ENCODE assay signal across 8 cellular contexts in the genomic region with DNA sequence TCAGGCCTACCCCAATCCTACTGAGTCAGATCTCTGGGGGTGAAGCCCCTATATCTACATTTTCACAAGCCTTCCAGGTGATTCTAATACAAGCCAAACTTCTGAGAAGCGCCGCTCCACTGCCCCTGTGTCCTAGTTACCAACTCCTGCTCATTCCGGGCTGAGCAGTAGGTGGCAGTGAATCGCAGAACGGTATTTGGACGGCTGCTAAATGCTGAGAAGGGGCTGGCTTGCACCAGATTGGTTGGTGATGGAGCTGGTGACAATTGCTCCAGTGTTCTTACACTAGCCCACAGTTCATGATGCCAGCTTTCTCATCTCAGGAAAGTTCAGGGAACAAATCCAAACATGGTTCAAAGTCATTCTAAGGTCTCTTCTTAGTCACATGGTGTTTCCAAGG. TPM values are rescaled to one million over a fixed set of nuclear protein-coding genes. Genes with fewer than 3 reads are reported as not detected.
DNase-seq lines count a peak whose midpoint lies in the region; FAIRE-seq and TF ChIP-seq lines count a peak whose summit lies in the region.

No MANE protein-coding gene starts in this region.

- intact Hi-C loops in kidney (cut with DNase I) = loop anchor here (5.0 kb wide), 1 partner anchor 160 kb away; no protein-coding TSS in a partner anchor

- H3K4me1 ChIP-seq in kidney (ENCODE audit: control insufficient read depth in 1 of 2, insufficient read depth in 1 of 2, low read depth in 1 of 2, low read length in 2 of 2) = peaks cover 5 to 10% of the 10 kb centered on the region in 2 donors

- H3K27ac ChIP-seq in caudate nucleus (ENCODE audit: low read depth, low read length) = peak overlapping the region; percentile 37
- no peak overlapping the region for H3K27ac ChIP-seq in kidney (ENCODE audit: low read depth in 2 of 2, low read length in 2 of 2)

- no peaks in the 10 kb centered on the region for H3K36me3 ChIP-seq in kidney (ENCODE audit: control insufficient read depth in 1 of 2, insufficient read depth in 2 of 2, low read length in 2 of 2)

- H3K4me3 ChIP-seq in AG09309 (ENCODE audit: control insufficient read depth, low read depth, low read length) = no peak overlapping the region
- no peak overlapping the region for H3K4me3 ChIP-seq in kidney (ENCODE audit: low read length in 2 of 2)

- peak; percentile 71 for FAIRE-seq in GM18507 (lab: Jason Lieb, UNC)
- no peak for FAIRE-seq in kidney (lab: Jason Lieb, UNC)

- H3K9me3 ChIP-seq in kidney (ENCODE audit: control insufficient read depth in 1 of 2, low read length in 2 of 2) = no peaks in the 10 kb centered on the region

- no peak overlapping the region for H3K9ac ChIP-seq in kidney (ENCODE audit: low read length in 2 of 2)

- peak; percentile 76 for TF ChIP-seq CTCF in AG09309 (IDR thresholded peaks at IDR 0.05; ENCODE audit: control insufficient read depth, insufficient read depth, low read depth, low read length, missing control alignments)
- peak; percentile 63 for TF ChIP-seq CTCF in kidney (IDR thresholded peaks at IDR 0.05; ENCODE audit: borderline replicate concordance, extremely low read depth, insufficient read depth)

- DNase-seq in AG09309 (ENCODE audit: low read depth) (no peak), GM18507 (ENCODE audit: extremely low spot score, insufficient read length, low read depth) (no peak), HPDE6-E6E7 (ENCODE audit: extremely low spot score) (peak; percentile 15), SK-N-DZ (ENCODE audit: low spot score) (peak; percentile 71), caudate nucleus (lab: John Stamatoyannopoulos, UW) (peak in 54 of 61 donors; percentile 9 to 82 (median 44)), kidney (peak; percentile 83), OCI-M2 (lab: John Stamatoyannopoulos, UW; ENCODE audit: unreplicated experiment) (no peak)
- peak; percentile 4 for DNase-seq in stimulated activated CD8-positive, alpha-beta memory T cell treated with anti-CD3 and anti-CD28 coated beads, Interleukin-7, amount 100 ng/mL, for 24 hours (ENCODE audit: low read depth)

RNA-seq across cellular contexts. Expression of gene FGF1, which starts 31.1 kb away (rescaled TPM):
- not detected in 2 replicates for polyA plus RNA-seq in SK-N-DZ (2014; cell fraction: cytosol; rRNA removed)
- polyA plus RNA-seq in SK-N-DZ (2014; cell fraction: nucleus; rRNA removed) = not detected in 2 replicates
- total RNA-seq in kidney = 2.1 TPM
- polyA plus RNA-seq in kidney (ENCODE audit: insufficient read depth, low read depth, low replicate concordance) = 89.7 TPM

RNA-seq across cellular contexts. Expression of gene ARHGAP26, which starts 53.2 kb away (rescaled TPM):
- polyA plus RNA-seq in SK-N-DZ (2014; cell fraction: cytosol; rRNA removed) = 1.8 and 2.2 TPM in 2 replicates
- polyA plus RNA-seq in SK-N-DZ (2014; cell fraction: nucleus; rRNA removed) = 3.5 and 10.5 TPM in 2 replicates
- total RNA-seq in kidney = 85.7 TPM
- polyA plus RNA-seq in kidney (ENCODE audit: insufficient read depth, low read depth, low replicate concordance) = 2.5 TPM

Comparison
In these comparisons a context has a peak if more than half of its experiments do, and no peak if none do; other contexts are left out.
1. DNase-seq: peak in HPDE6-E6E7 (single experiment), SK-N-DZ (single experiment), caudate nucleus (54 of 61), kidney (single experiment) and stimulated activated CD8-positive, alpha-beta memory T cell treated with anti-CD3 and anti-CD28 coated beads, Interleukin-7, amount 100 ng/mL, for 24 hours (single experiment); none in AG09309 (single experiment), GM18507 (single experiment) and OCI-M2 (single experiment).